Comparison of ENCODE assay signal across 11 cellular contexts in the genomic region with DNA sequence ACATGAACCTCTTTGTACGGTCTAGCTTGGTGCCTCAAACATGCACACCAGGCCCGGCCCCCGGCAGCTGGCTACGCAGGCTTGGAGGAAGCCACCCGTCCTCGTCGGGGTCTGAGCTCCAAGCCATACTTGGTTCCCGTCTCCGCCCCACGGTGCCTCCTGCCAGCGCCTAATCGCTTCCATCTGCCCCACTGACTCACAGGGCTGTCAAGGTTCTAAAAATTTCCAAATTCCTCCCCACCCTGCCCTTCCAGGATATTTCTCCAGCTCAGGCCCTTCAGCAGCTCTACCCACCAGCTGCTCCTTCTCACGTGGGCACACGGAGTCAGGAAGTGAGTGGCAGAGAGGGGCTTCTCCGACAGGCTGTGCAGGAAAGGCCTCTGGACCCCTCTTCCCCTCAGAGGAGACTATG. TPM values are rescaled to one million over a fixed set of nuclear protein-coding genes. Genes with fewer than 3 reads are reported as not detected.
DNase-seq lines count a peak whose midpoint lies in the region; ATAC-seq and TF ChIP-seq lines count a peak whose summit lies in the region.
"Had no signal": no experiment of that assay in that cellular context is flagged by ENCODE, and none has a peak within 500 bp of the region (broad histone marks: within the 10 kb centered on the region; RNA-seq: fewer than 3 reads in every experiment).

No MANE protein-coding gene starts in this region.

- peaks cover 3% of the 10 kb centered on the region for H3K27me3 Mint-ChIP-seq in endothelial cell (ENCODE audit: unreplicated experiment)

- H3K27ac ChIP-seq in tibial artery: peak overlapping the region; percentile 89 to 93

- peak; percentile 80 for DNase-seq in H4 (ENCODE audit: low spot score)
- peak; percentile 44 for DNase-seq in T1000 (lab: John Stamatoyannopoulos, UW)
- DNase-seq in foreskin fibroblast: peak; percentile 93 to 97
- DNase-seq in tibial artery: peak; percentile 88 to 97
- no peak for DNase-seq in HuH-7 (ENCODE audit: low spot score)
- DNase-seq in medulla oblongata (ENCODE audit: extremely low spot score): no peak
- no peak for DNase-seq in endothelial cell (ENCODE audit: low spot score)
- DNase-seq: MM.1S had no signal

- no peak overlapping the region for H3K4me3 Mint-ChIP-seq in endothelial cell (ENCODE audit: unreplicated experiment)
- H3K4me3 Mint-ChIP-seq: central memory CD8-positive, alpha-beta T cell had no signal

- H3K27me3 ChIP-seq in tibial artery: no peaks in the 10 kb centered on the region

- H3K36me3 ChIP-seq in tibial artery: no peaks in the 10 kb centered on the region

- H3K4me3 ChIP-seq in foreskin fibroblast (ENCODE audit: low read depth in 1 of 2, low read length in 2 of 2) (no peak overlapping the region), tibial artery (no peak overlapping the region)

- no peak for ATAC-seq in HG03565 (IDR thresholded peaks at IDR 0.05; ENCODE audit: unreplicated experiment)

- H3K36me3 Mint-ChIP-seq in endothelial cell (ENCODE audit: low read depth, unreplicated experiment): peaks cover 7% of the 10 kb centered on the region

- no peaks in the 10 kb centered on the region for H3K4me1 Mint-ChIP-seq in endothelial cell (ENCODE audit: unreplicated experiment)
- H3K4me1 Mint-ChIP-seq: central memory CD8-positive, alpha-beta T cell had no signal

- TF ChIP-seq CTCF in foreskin fibroblast (IDR thresholded peaks at IDR 0.05; ENCODE audit: low read depth, low read length) (no peak), tibial artery (IDR thresholded peaks at IDR 0.05) (no peak), endothelial cell (IDR thresholded peaks at IDR 0.05; ENCODE audit: unreplicated experiment) (no peak)

- peaks cover 1 to 88% (median 44%) of the 10 kb centered on the region in 4 donors for H3K4me1 ChIP-seq in tibial artery

- H3K9me3 Mint-ChIP-seq in endothelial cell (ENCODE audit: unreplicated experiment): peaks cover 4% of the 10 kb centered on the region
- H3K9me3 Mint-ChIP-seq: central memory CD8-positive, alpha-beta T cell had no signal

- H3K27ac Mint-ChIP-seq in endothelial cell (ENCODE audit: unreplicated experiment): no peak overlapping the region

- intact Hi-C loops in tibial artery (cut with DNase I; ENCODE audit: low total_unique reads): loop anchor here (10.0 kb wide), 1 partner anchor 95 kb away; no protein-coding TSS in a partner anchor

- no peaks in the 10 kb centered on the region for H3K9me3 ChIP-seq in tibial artery

RNA-seq across cellular contexts. Expression of a gene that starts 38.8 kb away (rescaled TPM):
- 0.21 TPM in 1 of 2 replicates, not detected in the other for total RNA-seq in H4 (2014; rRNA removed; shearing (Covaris generic))
- not detected for total RNA-seq in endothelial cell (ENCODE audit: unreplicated experiment)
- total RNA-seq: pulmonary artery endothelial cell had no signal

RNA-seq across cellular contexts. Expression of a gene that starts 57.4 kb away (rescaled TPM):
- total RNA-seq in H4 (2014; rRNA removed; shearing (Covaris generic)): 0.48 and 3.3 TPM in 2 replicates
- 6.1 TPM for total RNA-seq in endothelial cell (ENCODE audit: unreplicated experiment)

Comparison
In these comparisons a context has a peak if more than half of its experiments do, and no peak if none do; other contexts are left out.
1. DNase-seq: peak in H4 (single experiment), T1000 (single experiment), foreskin fibroblast (2 of 2) and tibial artery (2 of 2); none in HuH-7 (single experiment), medulla oblongata (single experiment) and endothelial cell (single experiment).